In genomic region chr10:17452060-17452894, GRCh38 we compare ENCODE assay signal across 13 cellular contexts. TPM values are rescaled to one million over a fixed set of nuclear protein-coding genes. Genes with fewer than 3 reads are reported as not detected.
DNase-seq lines count a peak whose midpoint lies in the region; ATAC-seq and TF ChIP-seq lines count a peak whose summit lies in the region.
"Had no signal": no experiment of that assay in that cellular context is flagged by ENCODE, and none has a peak within 500 bp of the region (broad histone marks: within the 10 kb centered on the region; RNA-seq: fewer than 3 reads in every experiment).

No MANE protein-coding gene starts in this region.

- peaks cover 0 to 2% of the 10 kb centered on the region in 2 donors for H3K9me3 Mint-ChIP-seq in natural killer cell

- H3K4me3 ChIP-seq in adipocyte (ENCODE audit: low read length): no peak overlapping the region

- no peaks in the 10 kb centered on the region for H3K36me3 ChIP-seq in adipocyte (ENCODE audit: control insufficient read depth, insufficient read depth, low read length, severe bottlenecking)

- H3K9me3 ChIP-seq in adipocyte (ENCODE audit: control insufficient read depth, low read length): peaks cover 48% of the 10 kb centered on the region

- peak overlapping the region; percentile 89 for H3K4me3 Mint-ChIP-seq in natural killer cell

- ATAC-seq in natural killer cell (no peak), HG02623 (IDR thresholded peaks at IDR 0.05; ENCODE audit: unreplicated experiment) (no peak)

- peaks cover 17% of the 10 kb centered on the region for H3K27me3 ChIP-seq in adipocyte (replicated peaks; ENCODE audit: control insufficient read depth, insufficient read depth, low read length)

- H3K27ac Mint-ChIP-seq in natural killer cell: peak overlapping the region; percentile 83 to 94

- peaks cover 20% of the 10 kb centered on the region for H3K36me3 Mint-ChIP-seq in natural killer cell

- in situ Hi-C loops in KBM-7 (cut with MboI; ENCODE audit: low pct_unique_long_range_greater_than_20kb, low sequenced_read_pairs): no loop called here

- H3K4me1 ChIP-seq in adipocyte (ENCODE audit: control insufficient read depth, insufficient read depth, low read length): peaks cover 3% of the 10 kb centered on the region

- DNase-seq in NCI-H2171 treated with DMSO at 0.1 percent for 48 hours (lab: John Stamatoyannopoulos, UW) (peak; percentile 0), NCI-H2171 (lab: John Stamatoyannopoulos, UW) (no peak), KBM-7 (peak; percentile 37), adipocyte (ENCODE audit: low read depth) (peak; percentile 2), natural killer cell (no peak), SKM-1 (lab: John Stamatoyannopoulos, UW; ENCODE audit: unreplicated experiment) (no peak), activated gamma-delta T cell treated with Interleukin-2 at 50 U/mL for 16 hours (no peak)
- DNase-seq: 8988T; central memory CD4-positive, alpha-beta T cell; HCEC 1CT; left lung; NK-92 treated with Interleukin-12 subunit alpha and Interleukin-12 subunit beta, amount 100 ng/mL, for 24 hours had no signal

- H3K27me3 Mint-ChIP-seq in natural killer cell (ENCODE audit: low read depth in 2 of 2): no peaks in the 10 kb centered on the region

- no peak overlapping the region for H3K9ac ChIP-seq in adipocyte (ENCODE audit: low read length)

- intact Hi-C loops in natural killer cell (cut with micrococcal nuclease): loop anchor here (2.0 to 10.0 kb wide), 3 partner anchors 23 to 427 kb away; no protein-coding TSS in a partner anchor

- peaks cover 35 to 38% of the 10 kb centered on the region in 2 donors for H3K4me1 Mint-ChIP-seq in natural killer cell

- TF ChIP-seq CTCF in natural killer cell (IDR thresholded peaks at IDR 0.05): no peak

RNA-seq across cellular contexts. Expression of gene ST8SIA6, which starts 2.1 kb away (rescaled TPM):
- 10 to 100 TPM; 12.2 to 19.7 (median 12.5) TPM for total RNA-seq in natural killer cell

Comparison
In these comparisons a context has a peak if more than half of its experiments do, and no peak if none do; other contexts are left out.
1. DNase-seq: peak in NCI-H2171 treated with DMSO at 0.1 percent for 48 hours (single experiment), KBM-7 (single experiment) and adipocyte (single experiment); none in NCI-H2171 (single experiment), natural killer cell (single experiment), SKM-1 (single experiment) and activated gamma-delta T cell treated with Interleukin-2 at 50 U/mL for 16 hours (single experiment).